8 cellular contexts compared by ENCODE assay signal in the genomic region with DNA sequence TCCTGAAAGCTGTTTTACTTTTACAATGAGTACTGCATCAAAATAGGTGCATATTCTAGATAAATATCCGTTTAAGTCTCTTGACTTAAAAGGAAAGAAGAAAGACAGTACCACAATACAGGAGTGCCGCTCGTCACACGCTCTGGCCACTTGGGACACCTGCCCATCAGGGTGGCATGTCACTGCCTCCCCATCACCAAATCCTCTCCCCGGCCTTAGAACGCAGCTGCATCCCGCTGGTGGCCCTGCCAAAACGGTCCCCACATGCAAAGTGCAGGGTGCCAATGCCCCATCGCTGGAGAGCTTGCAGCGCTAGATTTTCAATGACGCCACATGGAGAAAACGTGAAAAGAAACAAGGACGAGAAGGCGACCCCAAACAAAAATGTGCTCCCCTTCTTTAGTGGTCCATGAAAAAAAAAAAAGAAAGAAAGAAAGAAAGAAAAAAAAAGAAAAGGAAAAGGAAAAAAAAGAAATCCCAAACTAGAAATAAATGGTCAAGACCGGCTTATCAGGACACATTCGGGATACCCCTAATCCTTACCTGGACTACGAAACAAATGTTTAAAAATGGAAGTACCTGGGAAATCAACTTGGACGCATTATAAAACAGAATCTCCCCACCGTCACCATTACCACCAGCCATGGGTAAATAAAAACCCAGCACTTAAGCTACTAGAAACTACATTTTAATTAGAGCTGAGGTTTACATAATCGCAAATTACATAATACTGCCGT.
A peak's percentile ranks its signal among the peaks of the same experiment; 100 is the strongest.
DNase-seq lines count a peak whose midpoint lies in the region.

No MANE protein-coding gene starts in this region.

- DNase-seq in activated gamma-delta T cell treated with Interleukin-2 at 50 U/mL for 16 hours, result peak; percentile 12
- DNase-seq in activated gamma-delta T cell (lab: John Stamatoyannopoulos, UW), result no peak
- DNase-seq in SHP77 (lab: John Stamatoyannopoulos, UW), result peak; percentile 60 to 80
- peak in 38 of 58 donors; percentile 3 to 68 (median 28) for DNase-seq in anterior cingulate cortex (lab: John Stamatoyannopoulos, UW)
- DNase-seq in iPS-NIHi7 (ENCODE audit: extremely low spot score), result peak; percentile 22
- DNase-seq in stimulated activated CD4-positive, alpha-beta T cell treated with anti-CD3 and anti-CD28 coated beads, Interleukin-12 subunit alpha, Interleukin-12 subunit beta, amount 100 ng/mL, for 48 hours (ENCODE audit: low read depth in 2 of 3, low spot score in 1 of 3), result peak; percentile 14 to 64 (median 50)
- DNase-seq in GM03348 (ENCODE audit: low spot score), result no peak
- DNase-seq in NCI-H446 (lab: John Stamatoyannopoulos, UW), result no peak

Comparison
In these comparisons a context has a peak if more than half of its experiments do, and no peak if none do; other contexts are left out.
1. DNase-seq: peak in activated gamma-delta T cell treated with Interleukin-2 at 50 U/mL for 16 hours (single experiment), SHP77 (2 of 2), anterior cingulate cortex (38 of 58), iPS-NIHi7 (single experiment) and stimulated activated CD4-positive, alpha-beta T cell treated with anti-CD3 and anti-CD28 coated beads, Interleukin-12 subunit alpha, Interleukin-12 subunit beta, amount 100 ng/mL, for 48 hours (3 of 3); none in activated gamma-delta T cell (single experiment), GM03348 (single experiment) and NCI-H446 (0 of 2).